19 cellular contexts compared by ENCODE assay signal in genomic region chr6:126143650-126144260, GRCh38.
DNase-seq lines count a peak whose midpoint lies in the region; ATAC-seq lines count a peak whose summit lies in the region.
"Had no signal": no experiment of that assay in that cellular context is flagged by ENCODE, and none has a peak within 500 bp of the region (broad histone marks: within the 10 kb centered on the region; RNA-seq: fewer than 3 reads in every experiment).

No MANE protein-coding gene starts in this region.

- ATAC-seq in HG02840 (IDR thresholded peaks at IDR 0.05; ENCODE audit: low FRiP score, unreplicated experiment), result no peak
- ATAC-seq: activated CD8-positive, alpha-beta T cell treated with anti-CD3 and anti-CD28 coated beads for 36 hours; pancreas; stimulated activated naive CD8-positive, alpha-beta T cell treated with anti-CD3 and anti-CD28 coated beads, Interleukin-15, Interleukin-2, amounts not matched to agents 100 U/mL and 50 U/mL, for 24 hours had no signal

- DNase-seq in M059J (ENCODE audit: low read depth) (peak; percentile 10), NCI-H748 treated with DMSO at 0.1 percent for 48 hours (lab: John Stamatoyannopoulos, UW) (peak; percentile 77), fibroblast of gingiva (ENCODE audit: low read depth) (peak; percentile 5), retina (peak; percentile 72), GOT3 (lab: John Stamatoyannopoulos, UW) (no peak), RPMI8226 (no peak)
- DNase-seq: activated CD4-positive, CD25-positive, alpha-beta regulatory T cell; activated CD8-positive, alpha-beta T cell treated with anti-CD3 and anti-CD28 coated beads for 36 hours; activated gamma-delta T cell treated with Interleukin-2 at 50 U/mL for 16 hours; adrenal gland; erythroblast; kidney glomerular epithelial cell; naive B cell; NCI-H187; pancreas; SK-N-SH; stimulated activated naive CD8-positive, alpha-beta T cell treated with anti-CD3 and anti-CD28 coated beads, Interleukin-15, Interleukin-2, amounts not matched to agents 100 U/mL and 50 U/mL, for 24 hours; tibial artery had no signal

Comparison
In these comparisons a context has a peak if more than half of its experiments do, and no peak if none do; other contexts are left out.
1. DNase-seq: peak in M059J (single experiment), NCI-H748 treated with DMSO at 0.1 percent for 48 hours (single experiment), fibroblast of gingiva (single experiment) and retina (single experiment); none in GOT3 (single experiment) and RPMI8226 (single experiment).